19 cellular contexts compared by ENCODE assay signal in the genomic region with DNA sequence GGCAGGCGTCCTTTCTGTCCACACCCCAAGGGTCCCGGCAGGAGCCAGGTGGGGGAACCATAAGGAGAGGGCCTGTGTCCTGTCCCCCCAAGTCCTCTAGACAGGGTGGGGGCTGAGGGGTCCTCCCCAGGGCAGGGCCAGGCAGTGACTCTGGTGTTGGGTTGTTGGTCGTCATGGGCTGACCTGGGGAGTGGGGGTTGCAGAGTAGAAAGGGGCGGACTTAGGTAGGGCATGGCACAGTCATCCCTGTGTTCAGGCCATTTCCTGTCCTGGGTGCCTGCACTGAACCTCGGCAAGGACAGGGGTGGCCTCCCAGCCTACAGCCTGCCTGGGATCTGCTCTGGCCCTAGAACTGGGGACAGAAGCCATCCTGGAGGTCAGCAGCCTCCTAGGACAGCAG.
DNase-seq lines count a peak whose midpoint lies in the region; ATAC-seq and TF ChIP-seq lines count a peak whose summit lies in the region.
"Had no signal": no experiment of that assay in that cellular context is flagged by ENCODE, and none has a peak within 500 bp of the region (broad histone marks: within the 10 kb centered on the region; RNA-seq: fewer than 3 reads in every experiment).

No MANE protein-coding gene starts in this region.

- WGBS in aorta, 2 donors: 71 to 76% methylated on average over 5 of the region's 5 CpGs

- H3K4me1 Mint-ChIP-seq in activated naive CD4-positive, alpha-beta T cell treated with anti-CD3 and anti-CD28 coated beads, Interleukin-2, amount 10 ng/mL, durations not matched to agents 7 days and 5 days: peaks cover 18% of the 10 kb centered on the region

- H3K27me3 Mint-ChIP-seq in activated naive CD4-positive, alpha-beta T cell treated with anti-CD3 and anti-CD28 coated beads, Interleukin-2, amount 10 ng/mL, durations not matched to agents 7 days and 5 days: peaks cover 98% of the 10 kb centered on the region
- H3K27me3 Mint-ChIP-seq: activated naive CD8-positive, alpha-beta T cell treated with anti-CD3 and anti-CD28 coated beads, Interleukin-2, amount 50 U/mL, for 24 hours had no signal

- no peaks in the 10 kb centered on the region for H3K9me3 ChIP-seq in left ventricle myocardium inferior (replicated peaks)
- no peaks in the 10 kb centered on the region for H3K9me3 ChIP-seq in osteoblast (ENCODE audit: low read depth, low read length)
- H3K9me3 ChIP-seq in aorta (ENCODE audit: control insufficient read depth, low read length): no peaks in the 10 kb centered on the region

- no peak overlapping the region for H2AFZ ChIP-seq in osteoblast (ENCODE audit: low read length)

- peaks cover 2% of the 10 kb centered on the region for H3K9me3 Mint-ChIP-seq in activated naive CD4-positive, alpha-beta T cell treated with anti-CD3 and anti-CD28 coated beads, Interleukin-2, amount 10 ng/mL, durations not matched to agents 7 days and 5 days
- H3K9me3 Mint-ChIP-seq: activated naive CD8-positive, alpha-beta T cell treated with anti-CD3 and anti-CD28 coated beads, Interleukin-2, amount 50 U/mL, for 24 hours had no signal

- H3K4me1 ChIP-seq in left ventricle myocardium inferior (no peaks in the 10 kb centered on the region), osteoblast (ENCODE audit: insufficient read depth, low read length) (no peaks in the 10 kb centered on the region), aorta (ENCODE audit: control insufficient read depth in 1 of 2, insufficient read depth in 2 of 2, low read length in 2 of 2) (no peaks in the 10 kb centered on the region)

- H3K4me2 ChIP-seq in osteoblast (ENCODE audit: insufficient read depth, low read length): no peak overlapping the region

- peak; percentile 18 for DNase-seq in activated naive CD4-positive, alpha-beta T cell treated with anti-CD3 and anti-CD28 coated beads, Interleukin-2, amount 10 ng/mL, durations not matched to agents 7 days and 5 days
- DNase-seq in activated naive CD4-positive, alpha-beta T cell (lab: John Stamatoyannopoulos, UW): no peak
- DNase-seq in left ventricle myocardium inferior: peak; percentile 5
- DNase-seq in osteoblast (ENCODE audit: insufficient read length, low spot score, missing footprints): peak; percentile 39
- peak; percentile 42 to 43 for DNase-seq in aorta
- no peak for DNase-seq in dermis blood vessel endothelial cell
- no peak for DNase-seq in T1000 (lab: John Stamatoyannopoulos, UW)
- no peak for DNase-seq in SHP77 (lab: John Stamatoyannopoulos, UW)
- DNase-seq: ACHN; activated naive CD8-positive, alpha-beta T cell treated with anti-CD3 and anti-CD28 coated beads, Interleukin-2, amount 50 U/mL, for 24 hours; activated T-cell treated with anti-CD3 and anti-CD28 coated beads for 4 hours; brain microvascular endothelial cell; GDM1; Kasumi-1; kidney glomerular epithelial cell; NCI-H1092 treated with DMSO at 0.1 percent for 48 hours; NCI-H2081 treated with DMSO at 0.1 percent for 48 hours; stimulated activated naive CD8-positive, alpha-beta T cell treated with anti-CD3 and anti-CD28 coated beads, Interleukin-15, Interleukin-2, amounts not matched to agents 100 U/mL and 50 U/mL, for 24 hours had no signal

- H3K36me3 ChIP-seq in left ventricle myocardium inferior: no peaks in the 10 kb centered on the region
- H3K36me3 ChIP-seq in osteoblast (ENCODE audit: insufficient read depth, low read length): no peaks in the 10 kb centered on the region
- no peaks in the 10 kb centered on the region for H3K36me3 ChIP-seq in aorta (ENCODE audit: control insufficient read depth in 1 of 2, insufficient read depth in 2 of 2, low read length in 1 of 2)
- H3K36me3 ChIP-seq: brain microvascular endothelial cell had no signal

- H3K27ac Mint-ChIP-seq in activated naive CD4-positive, alpha-beta T cell treated with anti-CD3 and anti-CD28 coated beads, Interleukin-2, amount 10 ng/mL, durations not matched to agents 7 days and 5 days: no peak overlapping the region
- H3K27ac Mint-ChIP-seq: activated naive CD8-positive, alpha-beta T cell treated with anti-CD3 and anti-CD28 coated beads, Interleukin-2, amount 50 U/mL, for 24 hours had no signal

- peaks cover 4% of the 10 kb centered on the region for H3K36me3 Mint-ChIP-seq in activated naive CD4-positive, alpha-beta T cell treated with anti-CD3 and anti-CD28 coated beads, Interleukin-2, amount 10 ng/mL, durations not matched to agents 7 days and 5 days

- ATAC-seq in aorta (ENCODE audit: low FRiP score): no peak
- ATAC-seq: activated naive CD8-positive, alpha-beta T cell treated with anti-CD3 and anti-CD28 coated beads, Interleukin-2, amount 50 U/mL, for 24 hours; stimulated activated naive CD8-positive, alpha-beta T cell treated with anti-CD3 and anti-CD28 coated beads, Interleukin-15, Interleukin-2, amounts not matched to agents 100 U/mL and 50 U/mL, for 24 hours had no signal

- H3K4me3 Mint-ChIP-seq in activated naive CD4-positive, alpha-beta T cell treated with anti-CD3 and anti-CD28 coated beads, Interleukin-2, amount 10 ng/mL, durations not matched to agents 7 days and 5 days: no peak overlapping the region
- H3K4me3 Mint-ChIP-seq: activated naive CD8-positive, alpha-beta T cell treated with anti-CD3 and anti-CD28 coated beads, Interleukin-2, amount 50 U/mL, for 24 hours had no signal

- H3K27ac ChIP-seq in left ventricle myocardium inferior (replicated peaks) (no peak overlapping the region), osteoblast (ENCODE audit: low read depth, low read length) (no peak overlapping the region), aorta (ENCODE audit: low read depth in 1 of 2, low read length in 2 of 2) (no peak overlapping the region)
- H3K27ac ChIP-seq: brain microvascular endothelial cell, epithelial cell of prostate had no signal

- no peaks in the 10 kb centered on the region for H3K79me2 ChIP-seq in osteoblast (ENCODE audit: insufficient read depth, low read length)

- peaks cover 51% of the 10 kb centered on the region for H3K27me3 ChIP-seq in left ventricle myocardium inferior (ENCODE audit: low read depth)
- no peaks in the 10 kb centered on the region for H3K27me3 ChIP-seq in osteoblast (ENCODE audit: insufficient read depth, low read length)
- H3K27me3 ChIP-seq in aorta (ENCODE audit: control insufficient read depth in 1 of 2, insufficient read depth in 2 of 2, low read length in 1 of 2): no peaks in the 10 kb centered on the region
- H3K27me3 ChIP-seq: brain microvascular endothelial cell had no signal

- intact Hi-C loops in left ventricle myocardium inferior (cut with micrococcal nuclease): no loop called here
- intact Hi-C loops in aorta (cut with DNase I): no loop called here

- H3K4me3 ChIP-seq in left ventricle myocardium inferior (no peak overlapping the region), osteoblast (ENCODE audit: insufficient read depth, low read length) (no peak overlapping the region), aorta (ENCODE audit: low read length in 2 of 2) (no peak overlapping the region)

- no peaks in the 10 kb centered on the region for H4K20me1 ChIP-seq in osteoblast (ENCODE audit: insufficient read depth, low read length)

- CTCF ChIA-PET in activated naive CD4-positive, alpha-beta T cell treated with anti-CD3 and anti-CD28 coated beads, Interleukin-2, amount 10 ng/mL, durations not matched to agents 7 days and 5 days (lab: Charles Lee): no interaction called here

- TF ChIP-seq CTCF in left ventricle myocardium inferior (IDR thresholded peaks at IDR 0.05; ENCODE audit: borderline replicate concordance) (no peak), osteoblast (IDR thresholded peaks at IDR 0.05; ENCODE audit: extremely low read depth, low read depth, low read length) (no peak)

Comparison
In these comparisons a context has a peak if more than half of its experiments do, and no peak if none do; other contexts are left out.
1. DNase-seq: peak in activated naive CD4-positive, alpha-beta T cell treated with anti-CD3 and anti-CD28 coated beads, Interleukin-2, amount 10 ng/mL, durations not matched to agents 7 days and 5 days (single experiment), left ventricle myocardium inferior (single experiment), osteoblast (single experiment) and aorta (2 of 2); none in activated naive CD4-positive, alpha-beta T cell (0 of 4), dermis blood vessel endothelial cell (single experiment), T1000 (single experiment) and SHP77 (0 of 2).